12 cellular contexts compared by ENCODE assay signal in genomic region chr7:37265876-37266275, GRCh38.
"Had no signal": no experiment of that assay in that cellular context is flagged by ENCODE, and none has a peak within 500 bp of the region (broad histone marks: within the 10 kb centered on the region; RNA-seq: fewer than 3 reads in every experiment).

No MANE protein-coding gene starts in this region.

- H3K36me3 Mint-ChIP-seq: type B pancreatic cell had no signal

- H3K27ac Mint-ChIP-seq: activated CD4-positive, alpha-beta memory T cell treated with anti-CD3 and anti-CD28 coated beads for 36 hours; activated CD8-positive, alpha-beta memory T cell treated with anti-CD3 and anti-CD28 coated beads, Interleukin-2, amount 10 ng/mL, durations not matched to agents 7 days and 5 days; type B pancreatic cell had no signal

- H3K27me3 Mint-ChIP-seq: activated CD4-positive, alpha-beta memory T cell treated with anti-CD3 and anti-CD28 coated beads for 36 hours; activated CD8-positive, alpha-beta memory T cell treated with anti-CD3 and anti-CD28 coated beads, Interleukin-2, amount 10 ng/mL, durations not matched to agents 7 days and 5 days had no signal

- H3K9me3 Mint-ChIP-seq: activated CD4-positive, alpha-beta memory T cell treated with anti-CD3 and anti-CD28 coated beads for 36 hours; type B pancreatic cell had no signal

- DNase-seq: activated CD4-positive, alpha-beta memory T cell treated with anti-CD3 and anti-CD28 coated beads for 36 hours; activated CD4-positive, alpha-beta T cell treated with anti-CD3 and anti-CD28 coated beads for 1 hour; activated CD8-positive, alpha-beta memory T cell treated with anti-CD3 and anti-CD28 coated beads, Interleukin-2, amount 10 ng/mL, durations not matched to agents 7 days and 5 days; activated gamma-delta T cell; activated T-cell treated with anti-CD3 and anti-CD28 coated beads, Interleukin-2, amount 50 U/mL, for 1 hour; adrenal gland; esophagus squamous epithelium; islet precursor cell; stimulated activated naive CD4-positive, alpha-beta T cell treated with Interleukin-2 at 50 U/mL for 16 hours; T1000 had no signal

- H3K4me3 Mint-ChIP-seq: activated CD4-positive, alpha-beta memory T cell treated with anti-CD3 and anti-CD28 coated beads for 36 hours; activated CD8-positive, alpha-beta memory T cell treated with anti-CD3 and anti-CD28 coated beads, Interleukin-2, amount 10 ng/mL, durations not matched to agents 7 days and 5 days; type B pancreatic cell had no signal

- H3K9me3 ChIP-seq: adrenal gland, esophagus squamous epithelium had no signal

- ATAC-seq: activated CD8-positive, alpha-beta memory T cell treated with anti-CD3 and anti-CD28 coated beads, Interleukin-2, amount 10 ng/mL, durations not matched to agents 7 days and 5 days; left lobe of liver had no signal
